Comparison of ENCODE assay signal across 1 cellular context in the genomic region with DNA sequence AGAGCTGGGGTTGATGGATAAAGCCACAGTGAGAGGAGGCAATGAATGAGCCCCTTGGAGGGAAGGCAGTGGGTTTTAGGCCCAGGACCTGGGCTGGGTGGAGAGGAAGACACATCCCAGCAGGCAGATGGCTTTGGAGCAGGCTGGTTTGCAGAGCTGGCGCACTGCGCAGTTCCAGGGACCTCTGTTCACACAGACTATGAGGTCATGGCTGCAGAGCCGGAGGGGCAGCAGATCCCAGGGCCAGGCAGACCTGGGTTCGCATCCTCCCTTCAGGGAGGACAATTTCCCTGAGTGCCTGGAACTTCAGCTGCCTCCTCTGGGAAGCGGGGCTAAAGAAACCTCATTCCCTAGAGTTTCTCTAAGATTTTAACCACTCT.
TF ChIP-seq lines count a peak whose summit lies in the region.

No MANE protein-coding gene starts in this region.

TF ChIP-seq in K562, 482 proteins besides CTCF, POLR2A, EP300 and RAD21:
- TF ChIP-seq GABPB1 (CRISPR knock-in tag; IDR thresholded peaks at IDR 0.05): 0 out of 2 replicates have a peak, but pooled peaks have one; percentile 7
- TF ChIP-seq YBX1 (IDR thresholded peaks at IDR 0.05): no peak
